ENCODE assay signal across 8 cellular contexts in genomic region chr16:68310441-68311315, GRCh38. TPM values are rescaled to one million over a fixed set of nuclear protein-coding genes. Genes with fewer than 3 reads are reported as not detected.
A peak's percentile ranks its signal among the peaks of the same experiment; 100 is the strongest.
DNase-seq lines count a peak whose midpoint lies in the region; ATAC-seq, FAIRE-seq and TF ChIP-seq lines count a peak whose summit lies in the region.

A gene with protein sequence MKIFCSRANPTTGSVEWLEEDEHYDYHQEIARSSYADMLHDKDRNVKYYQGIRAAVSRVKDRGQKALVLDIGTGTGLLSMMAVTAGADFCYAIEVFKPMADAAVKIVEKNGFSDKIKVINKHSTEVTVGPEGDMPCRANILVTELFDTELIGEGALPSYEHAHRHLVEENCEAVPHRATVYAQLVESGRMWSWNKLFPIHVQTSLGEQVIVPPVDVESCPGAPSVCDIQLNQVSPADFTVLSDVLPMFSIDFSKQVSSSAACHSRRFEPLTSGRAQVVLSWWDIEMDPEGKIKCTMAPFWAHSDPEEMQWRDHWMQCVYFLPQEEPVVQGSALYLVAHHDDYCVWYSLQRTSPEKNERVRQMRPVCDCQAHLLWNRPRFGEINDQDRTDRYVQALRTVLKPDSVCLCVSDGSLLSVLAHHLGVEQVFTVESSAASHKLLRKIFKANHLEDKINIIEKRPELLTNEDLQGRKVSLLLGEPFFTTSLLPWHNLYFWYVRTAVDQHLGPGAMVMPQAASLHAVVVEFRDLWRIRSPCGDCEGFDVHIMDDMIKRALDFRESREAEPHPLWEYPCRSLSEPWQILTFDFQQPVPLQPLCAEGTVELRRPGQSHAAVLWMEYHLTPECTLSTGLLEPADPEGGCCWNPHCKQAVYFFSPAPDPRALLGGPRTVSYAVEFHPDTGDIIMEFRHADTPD (plus strand): TSS chr16:68311019. CDS start chr16:68315980, 4,961 bp downstream.
SLC7A6OS (minus strand) TSS chr16:68310946; CDS start chr16:68310926, 20 bp downstream.

- H3K9me3 ChIP-seq in Caco-2, result no peaks in the 10 kb centered on the region
- H3K9me3 ChIP-seq in effector memory CD4-positive, alpha-beta T cell (ENCODE audit: control insufficient read depth, low read length), result no peaks in the 10 kb centered on the region

- CTCF ChIA-PET in Caco-2 (lab: Charles Lee), result interaction anchor here (0.5 to 2.2 kb wide), 14 partner anchors 17 to 430 kb away, joined by 3 to 22 read pairs (median 4); partner anchors contain the start of genes PLA2G15 and SLC7A6

- FAIRE-seq in HTR-8/SVneo (lab: Jason Lieb, UNC), result peak; percentile 90

- H3K4me1 Mint-ChIP-seq in Caco-2 (ENCODE audit: low read depth, unreplicated experiment), result peaks cover 36% of the 10 kb centered on the region
- H3K4me1 Mint-ChIP-seq in memory B cell, result peaks cover 27% of the 10 kb centered on the region

- H3K4me3 Mint-ChIP-seq in Caco-2 (ENCODE audit: unreplicated experiment) (peak within 1 kb of the TSS; percentile 77), memory B cell (peak within 1 kb of the TSS; percentile 98)

- H3K36me3 Mint-ChIP-seq in Caco-2 (ENCODE audit: insufficient read depth, unreplicated experiment) (peaks cover 84% of the 10 kb centered on the region), memory B cell (peaks cover 11% of the 10 kb centered on the region)

- DNase-seq in Caco-2, result peak; percentile 93 to 95
- DNase-seq in HTR-8/SVneo (ENCODE audit: insufficient read length, low spot score), result peak; percentile 95
- peak; percentile 96 for DNase-seq in NOMO-1 treated with DMSO at 0.1 percent for 48 hours (lab: John Stamatoyannopoulos, UW; ENCODE audit: unreplicated experiment)
- DNase-seq in activated CD8-positive, alpha-beta memory T cell treated with anti-CD3 and anti-CD28 coated beads for 4 hours (ENCODE audit: low read depth in 2 of 2), result peak; percentile 71 to 84
- peak; percentile 84 to 90 (median 89) for DNase-seq in effector memory CD4-positive, alpha-beta T cell
- DNase-seq in memory B cell (ENCODE audit: low spot score in 2 of 2), result peak; percentile 80 to 82
- peak; percentile 85 for DNase-seq in stimulated activated CD8-positive, alpha-beta memory T cell treated with anti-CD3 and anti-CD28 coated beads, Interleukin-12 subunit alpha, Interleukin-12 subunit beta, amount 100 ng/mL, for 24 hours (ENCODE audit: extremely low read depth)

- POLR2A ChIA-PET in Caco-2 (lab: Charles Lee), result interaction anchor here (0.5 to 1.7 kb wide), 22 partner anchors 11 to 288 kb away, joined by 3 to 56 read pairs (median 4); partner anchors contain the start of genes DDX28, DUS2, ESRP2 and PLA2G15

- H3K4me3 ChIP-seq in Caco-2 (ENCODE audit: low read depth, low read length), result peak within 1 kb of the TSS; percentile 65
- peak within 1 kb of the TSS; percentile 88 for H3K4me3 ChIP-seq in effector memory CD4-positive, alpha-beta T cell (ENCODE audit: insufficient read depth, low read depth, low read length, poor library complexity, severe bottlenecking)

- peak in 1 of 2 experiments; percentile 52 for TF ChIP-seq CTCF in Caco-2 (IDR thresholded peaks at IDR 0.05; ENCODE audit: insufficient read depth in 1 of 2, low read depth in 1 of 2, low read length in 1 of 2, severe bottlenecking in 1 of 2, unreplicated experiment in 1 of 2)

- H3K27ac Mint-ChIP-seq in Caco-2 (ENCODE audit: unreplicated experiment) (peak within 1 kb of the TSS; percentile 89), memory B cell (peak within 1 kb of the TSS; percentile 89)

- intact Hi-C loops in Caco-2 (cut with micrococcal nuclease; ENCODE audit: unreplicated experiment), result loop anchor here (1.0 to 5.0 kb wide), 2 partner anchors 18 to 43 kb away; no protein-coding TSS in a partner anchor

- H3K36me3 ChIP-seq in Caco-2 (ENCODE audit: control insufficient read depth, insufficient read depth, low read length), result peaks cover 1% of the 10 kb centered on the region
- peaks cover 24% of the 10 kb centered on the region for H3K36me3 ChIP-seq in effector memory CD4-positive, alpha-beta T cell (ENCODE audit: control insufficient read depth, insufficient read depth, low read length)

- ATAC-seq in GM21381 (IDR thresholded peaks at IDR 0.05; ENCODE audit: unreplicated experiment), result peak; percentile 97
- ATAC-seq in memory B cell (ENCODE audit: low read depth), result peak; percentile 98

- peak within 1 kb of the TSS; percentile 84 for H3K27ac ChIP-seq in effector memory CD4-positive, alpha-beta T cell (ENCODE audit: insufficient read depth, low read length, poor library complexity, severe bottlenecking)

- no TSS peak for BruUV-seq in Caco-2 (replicated peaks; lab: Mats Ljungman, UMichigan)

- H3K4me1 ChIP-seq in Caco-2, result peaks cover 33% of the 10 kb centered on the region
- H3K4me1 ChIP-seq in effector memory CD4-positive, alpha-beta T cell (ENCODE audit: control insufficient read depth, insufficient read depth, low read length, poor library complexity, severe bottlenecking), result peaks cover 13% of the 10 kb centered on the region

- H3K9me3 Mint-ChIP-seq in Caco-2 (ENCODE audit: unreplicated experiment) (no peaks in the 10 kb centered on the region), memory B cell (no peaks in the 10 kb centered on the region)

- H3K27me3 Mint-ChIP-seq in Caco-2 (ENCODE audit: insufficient read depth, unreplicated experiment) (no peaks in the 10 kb centered on the region), memory B cell (no peaks in the 10 kb centered on the region)

- no peaks in the 10 kb centered on the region for H3K27me3 ChIP-seq in Caco-2 (replicated peaks; ENCODE audit: control insufficient read depth, insufficient read depth, low read length)
- no peaks in the 10 kb centered on the region for H3K27me3 ChIP-seq in effector memory CD4-positive, alpha-beta T cell (replicated peaks; ENCODE audit: control insufficient read depth, insufficient read depth, low read length, poor library complexity, severe bottlenecking)

RNA-seq across cellular contexts. Expression of the first gene that starts in this region (rescaled TPM):
- total RNA-seq in Caco-2 (2022), result 156 and 166 TPM in 2 replicates

RNA-seq across cellular contexts. Expression of gene SLC7A6OS, which starts in this region (rescaled TPM):
- total RNA-seq in Caco-2 (2022), result 34.0 and 34.2 TPM in 2 replicates

Comparison
In these comparisons a context has a peak if more than half of its experiments do, and no peak if none do; other contexts are left out.
1. Peak in every context shown above with its lines: DNase-seq, ATAC-seq, H3K4me3 ChIP-seq and H3K27ac ChIP-seq.